ENCODE assay signal across 1 cellular context in the genomic region with DNA sequence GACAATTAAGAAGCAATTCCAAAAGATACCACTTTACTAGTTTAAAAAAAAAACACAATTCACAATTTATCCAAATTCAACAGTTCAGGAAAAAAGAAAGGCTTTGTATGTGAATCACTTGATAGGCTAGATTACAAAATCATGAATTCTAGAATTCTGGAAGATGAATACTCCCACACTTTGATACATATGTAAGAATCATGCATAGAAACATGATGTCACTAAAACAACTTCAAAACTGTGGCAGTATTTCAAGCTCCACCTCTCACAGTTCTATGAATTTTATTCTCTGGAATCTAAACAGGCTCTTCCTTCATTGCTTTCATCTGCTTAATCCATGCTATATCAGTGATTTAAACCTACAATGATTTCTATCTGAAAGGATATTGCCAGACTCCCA.
TF ChIP-seq lines count a peak whose summit lies in the region.

No MANE protein-coding gene starts in this region.

TF ChIP-seq in SK-N-SH, 30 proteins besides CTCF, POLR2A, EP300 and RAD21 (continued from another document):
- TF ChIP-seq, protein P1, sequence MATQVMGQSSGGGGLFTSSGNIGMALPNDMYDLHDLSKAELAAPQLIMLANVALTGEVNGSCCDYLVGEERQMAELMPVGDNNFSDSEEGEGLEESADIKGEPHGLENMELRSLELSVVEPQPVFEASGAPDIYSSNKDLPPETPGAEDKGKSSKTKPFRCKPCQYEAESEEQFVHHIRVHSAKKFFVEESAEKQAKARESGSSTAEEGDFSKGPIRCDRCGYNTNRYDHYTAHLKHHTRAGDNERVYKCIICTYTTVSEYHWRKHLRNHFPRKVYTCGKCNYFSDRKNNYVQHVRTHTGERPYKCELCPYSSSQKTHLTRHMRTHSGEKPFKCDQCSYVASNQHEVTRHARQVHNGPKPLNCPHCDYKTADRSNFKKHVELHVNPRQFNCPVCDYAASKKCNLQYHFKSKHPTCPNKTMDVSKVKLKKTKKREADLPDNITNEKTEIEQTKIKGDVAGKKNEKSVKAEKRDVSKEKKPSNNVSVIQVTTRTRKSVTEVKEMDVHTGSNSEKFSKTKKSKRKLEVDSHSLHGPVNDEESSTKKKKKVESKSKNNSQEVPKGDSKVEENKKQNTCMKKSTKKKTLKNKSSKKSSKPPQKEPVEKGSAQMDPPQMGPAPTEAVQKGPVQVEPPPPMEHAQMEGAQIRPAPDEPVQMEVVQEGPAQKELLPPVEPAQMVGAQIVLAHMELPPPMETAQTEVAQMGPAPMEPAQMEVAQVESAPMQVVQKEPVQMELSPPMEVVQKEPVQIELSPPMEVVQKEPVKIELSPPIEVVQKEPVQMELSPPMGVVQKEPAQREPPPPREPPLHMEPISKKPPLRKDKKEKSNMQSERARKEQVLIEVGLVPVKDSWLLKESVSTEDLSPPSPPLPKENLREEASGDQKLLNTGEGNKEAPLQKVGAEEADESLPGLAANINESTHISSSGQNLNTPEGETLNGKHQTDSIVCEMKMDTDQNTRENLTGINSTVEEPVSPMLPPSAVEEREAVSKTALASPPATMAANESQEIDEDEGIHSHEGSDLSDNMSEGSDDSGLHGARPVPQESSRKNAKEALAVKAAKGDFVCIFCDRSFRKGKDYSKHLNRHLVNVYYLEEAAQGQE (IDR thresholded peaks at IDR 0.05; ENCODE audit: low read depth, low read length) = no peak
- TF ChIP-seq GABPA (IDR thresholded peaks at IDR 0.05; ENCODE audit: low read depth) = no peak
- no peak for TF ChIP-seq TCF12 (IDR thresholded peaks at IDR 0.05)
- no peak for TF ChIP-seq ELF1 (IDR thresholded peaks at IDR 0.05)
- no peak for TF ChIP-seq NFIC (IDR thresholded peaks at IDR 0.05; ENCODE audit: borderline replicate concordance)
- TF ChIP-seq TEAD4 (IDR thresholded peaks at IDR 0.05; ENCODE audit: borderline replicate concordance, insufficient read depth) = no peak
- no peak for TF ChIP-seq RCOR1 (IDR thresholded peaks at IDR 0.05; ENCODE audit: low read length)
- TF ChIP-seq SIN3A (IDR thresholded peaks at IDR 0.05; ENCODE audit: borderline replicate concordance, low read depth, low read length) = no peak
- TF ChIP-seq MEF2A (IDR thresholded peaks at IDR 0.05; ENCODE audit: borderline replicate concordance, low read depth) = no peak
- no peak for TF ChIP-seq FOXJ3 (CRISPR knock-in tag; IDR thresholded peaks at IDR 0.05)
